8 cellular contexts compared by ENCODE assay signal in genomic region chr4:7103031-7103598, GRCh38. TPM values are rescaled to one million over a fixed set of nuclear protein-coding genes. Genes with fewer than 3 reads are reported as not detected.
DNase-seq lines count a peak whose midpoint lies in the region; ATAC-seq and TF ChIP-seq lines count a peak whose summit lies in the region.

No MANE protein-coding gene starts in this region.

- peak; percentile 71 for DNase-seq in ACHN
- DNase-seq in NCI-H446 treated with DMSO at 0.1 percent for 48 hours (lab: John Stamatoyannopoulos, UW), result peak; percentile 47
- peak; percentile 88 for DNase-seq in activated CD4-positive, alpha-beta T cell treated with anti-CD3 and anti-CD28 coated beads for 48 hours
- no peak for DNase-seq in coronary artery (ENCODE audit: low spot score)
- DNase-seq in stimulated activated CD4-positive, alpha-beta T cell treated with anti-CD3 and anti-CD28 coated beads, Interleukin-2, amount 100 ng/mL, for 48 hours, result peak; percentile 81 to 85

- no peak for TF ChIP-seq RAD21 in liver (IDR thresholded peaks at IDR 0.05)

- TF ChIP-seq CTCF in coronary artery (IDR thresholded peaks at IDR 0.05) (no peak), liver (IDR thresholded peaks at IDR 0.05; ENCODE audit: low read depth, low read length, missing input control) (no peak)

- WGBS in liver, result under 1% methylated on average over 34 of the region's 34 CpGs

- H3K27me3 ChIP-seq in liver (ENCODE audit: control insufficient read depth in 4 of 4, insufficient read depth in 4 of 4, low read length in 3 of 4), result no peaks in the 10 kb centered on the region

- in situ Hi-C loops in ACHN (cut with HindIII; ENCODE audit: low pct_ligation_motif_present, low pct_unique_long_range_greater_than_20kb, low sequenced_read_pairs), result no loop called here

- no peaks in the 10 kb centered on the region for H3K36me3 ChIP-seq in liver (ENCODE audit: control insufficient read depth in 4 of 4, insufficient read depth in 3 of 4, low read depth in 1 of 4, low read length in 3 of 4)

- peak overlapping the region; percentile 85 to 92 for H3K27ac ChIP-seq in coronary artery
- peak overlapping the region; percentile 69 to 73 for H3K27ac ChIP-seq in liver (ENCODE audit: low read depth in 1 of 2, low read length in 2 of 2)

- H3K9ac ChIP-seq in liver (ENCODE audit: low read depth in 1 of 2, low read length in 2 of 2), result peak overlapping the region in 1 of 2 donors; percentile 57

- ATAC-seq in GM18861 (IDR thresholded peaks at IDR 0.05; ENCODE audit: unreplicated experiment) (peak; percentile 62), HG03066 (IDR thresholded peaks at IDR 0.05; ENCODE audit: low read depth, unreplicated experiment) (peak; percentile 62)

- peaks cover 3 to 25% (median 20%) of the 10 kb centered on the region in 4 donors for H3K4me1 ChIP-seq in liver (ENCODE audit: control insufficient read depth in 4 of 4, insufficient read depth in 4 of 4, low read length in 3 of 4)

- peak overlapping the region; percentile 69 for H3K4me3 ChIP-seq in coronary artery
- peak overlapping the region; percentile 59 to 83 (median 75) for H3K4me3 ChIP-seq in liver (ENCODE audit: low read depth in 1 of 3, low read length in 3 of 3)

- H3K9me3 ChIP-seq in liver (ENCODE audit: control insufficient read depth in 4 of 4, low read length in 3 of 4), result no peaks in the 10 kb centered on the region

TF ChIP-seq in liver, 16 proteins besides CTCF, POLR2A, EP300 and RAD21:
- no peak for TF ChIP-seq FOXA1 (IDR thresholded peaks at IDR 0.05)
- TF ChIP-seq TAF1 (conservative IDR thresholded peaks at IDR 0.05), result peak; percentile 50
- no peak for TF ChIP-seq GABPA (IDR thresholded peaks at IDR 0.05 in 1 of 2, conservative IDR thresholded peaks at IDR 0.05 in 1 of 2)
- no peak for TF ChIP-seq RXRA (IDR thresholded peaks at IDR 0.05)
- peak; percentile 47 for TF ChIP-seq REST (IDR thresholded peaks at IDR 0.05)
- no peak for TF ChIP-seq ATF3 (IDR thresholded peaks at IDR 0.05)
- TF ChIP-seq FOXA2 (IDR thresholded peaks at IDR 0.05), result no peak
- peak; percentile 94 for TF ChIP-seq YY1 (IDR thresholded peaks at IDR 0.05)
- TF ChIP-seq MAX (IDR thresholded peaks at IDR 0.05), result no peak

RNA-seq across cellular contexts. Expression of gene GRPEL1, which starts 35.3 kb away (rescaled TPM):
- total RNA-seq in liver, result 10 to 100 TPM in 1 of 2 donors, 1 to 10 TPM in 1; 9.8 to 35.2 TPM
- polyA plus RNA-seq in liver, result 10 to 100 TPM; 45.2 to 98.1 TPM

RNA-seq across cellular contexts. Expression of gene TADA2B, which starts 59.9 kb away (rescaled TPM):
- 10 to 100 TPM; 12.8 to 13.8 TPM for total RNA-seq in liver
- polyA plus RNA-seq in liver, result 10 to 100 TPM in 1 of 2 donors, 1 to 10 TPM in 1; 3.6 to 12.5 TPM
